Comparison of ENCODE assay signal across 8 cellular contexts in genomic region chr6:128520436-128521301, GRCh38.
A peak's percentile ranks its signal among the peaks of the same experiment; 100 is the strongest.
DNase-seq lines count a peak whose midpoint lies in the region; ATAC-seq and TF ChIP-seq lines count a peak whose summit lies in the region.

Gene PTPRK (minus strand): TSS chr6:128520599. CDS start chr6:128520358, 241 bp downstream.

- H3K4me3 ChIP-seq in epithelial cell of esophagus (ENCODE audit: low read length): peak within 1 kb of the TSS; percentile 92

- peak; percentile 93 for DNase-seq in Ammon's horn (ENCODE audit: low spot score)
- DNase-seq in NCI-H526 treated with DMSO at 0.1 percent for 48 hours (lab: John Stamatoyannopoulos, UW): peak; percentile 50
- DNase-seq in activated T-cell treated with anti-CD3 and anti-CD28 coated beads for 4 hours: peak; percentile 86
- peak; percentile 96 for DNase-seq in epithelial cell of esophagus (ENCODE audit: low read depth)
- DNase-seq in middle frontal gyrus (ENCODE audit: extremely low spot score, low spot score): peak; percentile 78
- DNase-seq in stimulated activated CD8-positive, alpha-beta memory T cell treated with anti-CD3 and anti-CD28 coated beads, Interleukin-2, amount 100 ng/mL, for 1 hour (ENCODE audit: low read depth in 2 of 2): peak; percentile 64 to 75

- peak; percentile 84 for TF ChIP-seq POLR2A in GM18951 (IDR thresholded peaks at IDR 0.05; ENCODE audit: extremely low read depth, insufficient read depth, insufficient read length)

- in situ Hi-C loops in GM18951 (cut with MboI; ENCODE audit: low sequenced_read_pairs, unreplicated experiment): loop anchor here (25.0 kb wide), 1 partner anchor 658 kb away; no protein-coding TSS in a partner anchor

- peak; percentile 88 for ATAC-seq in HG03159 (IDR thresholded peaks at IDR 0.05; ENCODE audit: unreplicated experiment)

- TF ChIP-seq CTCF in epithelial cell of esophagus (IDR thresholded peaks at IDR 0.05; ENCODE audit: insufficient read depth, low read depth, low read length, missing control alignments): no peak

Comparison
In these comparisons a context has a peak if more than half of its experiments do, and no peak if none do; other contexts are left out.
1. Peak in every context shown above with its lines: DNase-seq, ATAC-seq and H3K4me3 ChIP-seq.